Comparison of ENCODE assay signal across 31 cellular contexts in genomic region chr10:117788911-117789310, GRCh38.
"Had no signal": no experiment of that assay in that cellular context is flagged by ENCODE, and none has a peak within 500 bp of the region (broad histone marks: within the 10 kb centered on the region; RNA-seq: fewer than 3 reads in every experiment).

No MANE protein-coding gene starts in this region.

- H3K27me3 ChIP-seq: body of pancreas had no signal

- H3K36me3 ChIP-seq: adrenal gland, esophagus squamous epithelium, gastroesophageal sphincter had no signal

- H3K4me1 ChIP-seq: adrenal gland, body of pancreas, esophagus squamous epithelium, gastroesophageal sphincter had no signal

- ATAC-seq: activated CD4-positive, alpha-beta T cell treated with anti-CD3 and anti-CD28 coated beads for 36 hours; activated CD8-positive, alpha-beta memory T cell treated with anti-CD3 and anti-CD28 coated beads, Interleukin-2, amount 10 ng/mL, durations not matched to agents 7 days and 5 days; activated CD8-positive, alpha-beta T cell treated with anti-CD3 and anti-CD28 coated beads, Interleukin-2, amount 10 ng/mL, durations not matched to agents 7 days and 5 days; activated naive CD8-positive, alpha-beta T cell treated with anti-CD3 and anti-CD28 coated beads, Interleukin-2, amount 50 U/mL, for 24 hours; body of pancreas; effector memory CD8-positive, alpha-beta T cell; gastroesophageal sphincter had no signal

- DNase-seq: activated CD4-positive, alpha-beta memory T cell treated with anti-CD3 and anti-CD28 coated beads for 36 hours; activated CD4-positive, alpha-beta T cell treated with anti-CD3 and anti-CD28 coated beads for 36 hours; activated CD4-positive, alpha-beta T cell treated with anti-CD3 and anti-CD28 coated beads, Interleukin-2, amount 10 ng/mL, durations not matched to agents 24 days and 14 days; activated CD4-positive, CD25-positive, alpha-beta regulatory T cell; activated CD4-positive, CD25-positive, alpha-beta regulatory T cell treated with anti-CD3 and anti-CD28 coated beads, Interleukin-2, amount 50 U/mL, for 72 hours; activated CD8-positive, alpha-beta memory T cell treated with anti-CD3 and anti-CD28 coated beads, Interleukin-2, amount 10 ng/mL, durations not matched to agents 7 days and 5 days; activated CD8-positive, alpha-beta memory T cell treated with anti-CD3 and anti-CD28 coated beads, Interleukin-2, amount 50 U/mL, for 4 hours; activated CD8-positive, alpha-beta T cell treated with anti-CD3 and anti-CD28 coated beads, Interleukin-2, amount 10 ng/mL, durations not matched to agents 7 days and 5 days; activated effector memory CD4-positive, alpha-beta T cell treated with anti-CD3 and anti-CD28 coated beads, Interleukin-2, amount 50 U/mL, for 16 hours; activated naive CD4-positive, alpha-beta T cell treated with anti-CD3 and anti-CD28 coated beads for 36 hours; activated naive CD8-positive, alpha-beta T cell treated with anti-CD3 and anti-CD28 coated beads for 36 hours; activated naive CD8-positive, alpha-beta T cell treated with anti-CD3 and anti-CD28 coated beads, Interleukin-2, amount 50 U/mL, for 24 hours; activated T-cell treated with anti-CD3 and anti-CD28 coated beads, Interleukin-2, amount 50 U/mL, for 1 hour; activated T-cell treated with anti-CD3 and anti-CD28 coated beads, Interleukin-2, amount 50 U/mL, for 48 hours; adrenal gland; amygdala; aorta; body of pancreas; caudate nucleus; cortex of kidney; dermis blood vessel endothelial cell; effector CD4-positive, alpha-beta T cell; effector memory CD8-positive, alpha-beta T cell; esophagus squamous epithelium; foreskin melanocyte; T-helper 2 cell had no signal

- H3K9me3 Mint-ChIP-seq: activated CD4-positive, alpha-beta memory T cell treated with anti-CD3 and anti-CD28 coated beads for 36 hours; activated CD4-positive, alpha-beta T cell treated with anti-CD3 and anti-CD28 coated beads, Interleukin-2, amount 10 ng/mL, durations not matched to agents 24 days and 14 days; activated naive CD4-positive, alpha-beta T cell treated with anti-CD3 and anti-CD28 coated beads for 36 hours; activated naive CD4-positive, alpha-beta T cell treated with anti-CD3 and anti-CD28 coated beads, Interleukin-2, amount 50 U/mL, for 24 hours; activated naive CD8-positive, alpha-beta T cell treated with anti-CD3 and anti-CD28 coated beads for 36 hours; activated naive CD8-positive, alpha-beta T cell treated with anti-CD3 and anti-CD28 coated beads, Interleukin-2, amount 50 U/mL, for 24 hours; activated T-helper 1 cell treated with anti-CD3 and anti-CD28 coated beads, Interleukin-12 subunit alpha, Interleukin-12 subunit beta, Interleukin-2, Interleukin-4 antibody, amounts not matched to agents 30 ng/mL and 10 ng/mL and 1 ng/mL, durations not matched to agents 14 hours and 24 hours and 36 hours; activated T-helper 2 cell treated with anti-CD3 and anti-CD28 coated beads, Interferon-gamma antibody, Interleukin-2, Interleukin-4, amounts not matched to agents 10 μg/mL and 5 μg/mL and 100 μg/mL, durations not matched to agents 14 hours and 24 hours and 36 hours; effector memory CD8-positive, alpha-beta T cell had no signal

- H3K4me3 ChIP-seq: adrenal gland, body of pancreas, esophagus squamous epithelium, gastroesophageal sphincter had no signal

- H3K27me3 Mint-ChIP-seq: activated CD4-positive, alpha-beta memory T cell treated with anti-CD3 and anti-CD28 coated beads for 36 hours; activated CD4-positive, alpha-beta T cell treated with anti-CD3 and anti-CD28 coated beads for 36 hours; activated naive CD8-positive, alpha-beta T cell treated with anti-CD3 and anti-CD28 coated beads, Interleukin-2, amount 50 U/mL, for 24 hours had no signal

- H3K27ac Mint-ChIP-seq: activated CD4-positive, alpha-beta memory T cell treated with anti-CD3 and anti-CD28 coated beads for 36 hours; activated CD4-positive, alpha-beta T cell treated with anti-CD3 and anti-CD28 coated beads for 36 hours; activated CD4-positive, alpha-beta T cell treated with anti-CD3 and anti-CD28 coated beads, Interleukin-2, amount 10 ng/mL, durations not matched to agents 24 days and 14 days; activated CD8-positive, alpha-beta memory T cell treated with anti-CD3 and anti-CD28 coated beads, Interleukin-2, amount 10 ng/mL, durations not matched to agents 7 days and 5 days; activated CD8-positive, alpha-beta T cell treated with anti-CD3 and anti-CD28 coated beads, Interleukin-2, amount 10 ng/mL, durations not matched to agents 7 days and 5 days; activated naive CD4-positive, alpha-beta T cell treated with anti-CD3 and anti-CD28 coated beads for 36 hours; activated naive CD4-positive, alpha-beta T cell treated with anti-CD3 and anti-CD28 coated beads, Interleukin-2, amount 50 U/mL, for 24 hours; activated naive CD8-positive, alpha-beta T cell treated with anti-CD3 and anti-CD28 coated beads for 36 hours; activated naive CD8-positive, alpha-beta T cell treated with anti-CD3 and anti-CD28 coated beads, Interleukin-2, amount 50 U/mL, for 24 hours; activated T-helper 1 cell treated with anti-CD3 and anti-CD28 coated beads, Interleukin-12 subunit alpha, Interleukin-12 subunit beta, Interleukin-2, Interleukin-4 antibody, amounts not matched to agents 30 ng/mL and 10 ng/mL and 1 ng/mL, durations not matched to agents 14 hours and 24 hours and 36 hours; activated T-helper 2 cell treated with anti-CD3 and anti-CD28 coated beads, Interferon-gamma antibody, Interleukin-2, Interleukin-4, amounts not matched to agents 10 μg/mL and 5 μg/mL and 100 μg/mL, durations not matched to agents 14 hours and 24 hours and 36 hours; effector memory CD8-positive, alpha-beta T cell had no signal

- H3K9me3 ChIP-seq: adrenal gland, body of pancreas, esophagus squamous epithelium, gastroesophageal sphincter had no signal

- H3K27ac ChIP-seq: adrenal gland, body of pancreas, epithelial cell of prostate, esophagus squamous epithelium, gastroesophageal sphincter had no signal

- H3K4me3 Mint-ChIP-seq: activated CD4-positive, alpha-beta memory T cell treated with anti-CD3 and anti-CD28 coated beads for 36 hours; activated CD4-positive, alpha-beta T cell treated with anti-CD3 and anti-CD28 coated beads for 36 hours; activated CD4-positive, alpha-beta T cell treated with anti-CD3 and anti-CD28 coated beads, Interleukin-2, amount 10 ng/mL, durations not matched to agents 24 days and 14 days; activated CD8-positive, alpha-beta memory T cell treated with anti-CD3 and anti-CD28 coated beads, Interleukin-2, amount 10 ng/mL, durations not matched to agents 7 days and 5 days; activated CD8-positive, alpha-beta T cell treated with anti-CD3 and anti-CD28 coated beads, Interleukin-2, amount 10 ng/mL, durations not matched to agents 7 days and 5 days; activated naive CD4-positive, alpha-beta T cell treated with anti-CD3 and anti-CD28 coated beads for 36 hours; activated naive CD4-positive, alpha-beta T cell treated with anti-CD3 and anti-CD28 coated beads, Interleukin-2, amount 50 U/mL, for 24 hours; activated naive CD8-positive, alpha-beta T cell treated with anti-CD3 and anti-CD28 coated beads for 36 hours; activated naive CD8-positive, alpha-beta T cell treated with anti-CD3 and anti-CD28 coated beads, Interleukin-2, amount 50 U/mL, for 24 hours; activated T-helper 1 cell treated with anti-CD3 and anti-CD28 coated beads, Interleukin-12 subunit alpha, Interleukin-12 subunit beta, Interleukin-2, Interleukin-4 antibody, amounts not matched to agents 30 ng/mL and 10 ng/mL and 1 ng/mL, durations not matched to agents 14 hours and 24 hours and 36 hours; effector memory CD8-positive, alpha-beta T cell had no signal

- H3K4me1 Mint-ChIP-seq: activated CD4-positive, alpha-beta T cell treated with anti-CD3 and anti-CD28 coated beads for 36 hours; activated CD4-positive, alpha-beta T cell treated with anti-CD3 and anti-CD28 coated beads, Interleukin-2, amount 10 ng/mL, durations not matched to agents 24 days and 14 days; activated CD8-positive, alpha-beta memory T cell treated with anti-CD3 and anti-CD28 coated beads, Interleukin-2, amount 10 ng/mL, durations not matched to agents 7 days and 5 days; activated naive CD4-positive, alpha-beta T cell treated with anti-CD3 and anti-CD28 coated beads, Interleukin-2, amount 50 U/mL, for 24 hours; activated naive CD8-positive, alpha-beta T cell treated with anti-CD3 and anti-CD28 coated beads for 36 hours; activated naive CD8-positive, alpha-beta T cell treated with anti-CD3 and anti-CD28 coated beads, Interleukin-2, amount 50 U/mL, for 24 hours had no signal

- H3K36me3 Mint-ChIP-seq: activated CD4-positive, alpha-beta memory T cell treated with anti-CD3 and anti-CD28 coated beads for 36 hours; activated CD8-positive, alpha-beta memory T cell treated with anti-CD3 and anti-CD28 coated beads, Interleukin-2, amount 10 ng/mL, durations not matched to agents 7 days and 5 days; activated naive CD4-positive, alpha-beta T cell treated with anti-CD3 and anti-CD28 coated beads, Interleukin-2, amount 50 U/mL, for 24 hours; activated naive CD8-positive, alpha-beta T cell treated with anti-CD3 and anti-CD28 coated beads for 36 hours had no signal
